21 cellular contexts compared by ENCODE assay signal in the genomic region with DNA sequence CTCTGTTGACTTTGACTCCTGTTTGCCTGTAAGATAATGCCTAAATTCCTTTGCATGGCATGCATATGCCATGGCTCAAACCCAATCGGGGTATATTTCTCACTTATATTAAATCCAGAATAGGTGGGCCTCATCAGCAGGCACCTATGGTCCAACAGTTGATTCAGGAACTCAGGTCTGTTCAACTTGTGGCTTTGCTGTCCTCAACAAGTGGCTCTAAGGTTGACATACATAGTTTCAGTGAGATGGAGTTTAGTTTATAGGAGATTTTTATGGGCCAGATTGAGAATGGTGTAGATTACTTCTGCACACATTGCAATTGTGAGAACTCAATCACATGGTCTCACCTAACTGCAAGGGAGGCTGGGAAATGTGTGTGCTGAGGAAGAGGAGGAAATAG. TPM values are rescaled to one million over a fixed set of nuclear protein-coding genes. Genes with fewer than 3 reads are reported as not detected.
"Had no signal": no experiment of that assay in that cellular context is flagged by ENCODE, and none has a peak within 500 bp of the region (broad histone marks: within the 10 kb centered on the region; RNA-seq: fewer than 3 reads in every experiment).

No MANE protein-coding gene starts in this region.

- H3K9me3 Mint-ChIP-seq: neural crest cell had no signal

- H3K27ac ChIP-seq: colonic mucosa, foreskin keratinocyte, hepatocyte, pancreas, stomach had no signal

- H3K27ac Mint-ChIP-seq: endodermal cell, natural killer cell, progenitor cell of endocrine pancreas had no signal

- H3K4me1 Mint-ChIP-seq: endodermal cell, neural crest cell had no signal

- H3K4me1 ChIP-seq: colonic mucosa, foreskin keratinocyte had no signal

- H3K36me3 Mint-ChIP-seq: natural killer cell had no signal

- DNase-seq: colonic mucosa; effector CD4-positive, alpha-beta T cell; endodermal cell; erythroblast; foreskin keratinocyte; head of caudate nucleus; mesendoderm; natural killer cell; nucleus accumbens; pancreas; right cardiac atrium; small intestine; stimulated activated CD4-positive, alpha-beta T cell treated with anti-CD3 and anti-CD28 coated beads, Interleukin-12 subunit alpha, Interleukin-12 subunit beta, amount 100 ng/mL, for 4 hours; stimulated activated naive CD4-positive, alpha-beta T cell; stomach; substantia nigra; trophoblast cell had no signal

- H3K4me3 ChIP-seq: colonic mucosa, hepatocyte, pancreas, stomach had no signal

- H3K36me3 ChIP-seq: colonic mucosa, pancreas, stomach had no signal

- H3K4me3 Mint-ChIP-seq: endodermal cell, natural killer cell, neural crest cell had no signal

- FAIRE-seq: endothelial cell of umbilical vein, pancreas, small intestine had no signal

- H3K9me3 ChIP-seq: colonic mucosa, pancreas, stomach had no signal

- ATAC-seq: foreskin keratinocyte, natural killer cell, pancreas, right cardiac atrium had no signal

- H3K27me3 Mint-ChIP-seq: progenitor cell of endocrine pancreas had no signal

RNA-seq across cellular contexts. Expression of gene PTGER4, which starts 31.6 kb away (rescaled TPM):
- total RNA-seq: neural crest cell had no signal
